In genomic region chr2:100197643-100198153, GRCh38 we compare ENCODE assay signal across 9 cellular contexts. TPM values are rescaled to one million over a fixed set of nuclear protein-coding genes. Genes with fewer than 3 reads are reported as not detected.
DNase-seq lines count a peak whose midpoint lies in the region; ATAC-seq, FAIRE-seq and TF ChIP-seq lines count a peak whose summit lies in the region.
"Had no signal": no experiment of that assay in that cellular context is flagged by ENCODE, and none has a peak within 500 bp of the region (broad histone marks: within the 10 kb centered on the region; RNA-seq: fewer than 3 reads in every experiment).

No MANE protein-coding gene starts in this region.

- H3K9me3 ChIP-seq in adipocyte (ENCODE audit: control insufficient read depth, low read length), result no peaks in the 10 kb centered on the region
- no peaks in the 10 kb centered on the region for H3K9me3 ChIP-seq in pancreas
- H3K9me3 ChIP-seq in MG63, result no peaks in the 10 kb centered on the region

- POLR2A ChIA-PET in T-cell (lab: Charles Lee), result no interaction called here

- H3K27me3 ChIP-seq in adipocyte (replicated peaks; ENCODE audit: control insufficient read depth, insufficient read depth, low read length), result no peaks in the 10 kb centered on the region
- H3K27me3 ChIP-seq in pancreas, result no peaks in the 10 kb centered on the region
- no peaks in the 10 kb centered on the region for H3K27me3 ChIP-seq in MG63

- CTCF ChIA-PET in T-cell (lab: Charles Lee), result no interaction called here

- no peaks in the 10 kb centered on the region for H3K9me3 Mint-ChIP-seq in T-cell

- H3K4me1 Mint-ChIP-seq in T-cell, result no peaks in the 10 kb centered on the region

- H3K27ac ChIP-seq in pancreas, result peak overlapping the region in 2 of 4 donors; percentile 18 to 39

- no peak overlapping the region for H3K27ac Mint-ChIP-seq in T-cell

- peak overlapping the region; percentile 84 for H3K9ac ChIP-seq in adipocyte (ENCODE audit: low read length)

- H3K27me3 Mint-ChIP-seq in T-cell, result no peaks in the 10 kb centered on the region

- H3K4me3 ChIP-seq in adipocyte (ENCODE audit: low read length) (peak overlapping the region; percentile 25), pancreas (no peak overlapping the region), MG63 (no peak overlapping the region)

- WGBS in pancreas, 2 donors, result 51 to 58% methylated on average over 8 of the region's 8 CpGs

- H3K36me3 ChIP-seq in adipocyte (ENCODE audit: control insufficient read depth, insufficient read depth, low read length, severe bottlenecking) (no peaks in the 10 kb centered on the region), pancreas (no peaks in the 10 kb centered on the region), MG63 (no peaks in the 10 kb centered on the region)

- ATAC-seq in pancreas (peak in 3 of 4 donors; percentile 81 to 86 (median 84)), HG02973 (IDR thresholded peaks at IDR 0.05; ENCODE audit: unreplicated experiment) (no peak), T-cell (replicated peaks in 1 of 4) (no peak)

- DNase-seq in Ammon's horn (ENCODE audit: low spot score), result peak; percentile 62
- DNase-seq in adipocyte (ENCODE audit: low read depth), result peak; percentile 77
- peak; percentile 85 for DNase-seq in cardiac septum (ENCODE audit: low spot score)
- DNase-seq in pancreas, result peak in 5 of 6 donors; percentile 9 to 65 (median 28)
- no peak for DNase-seq in NCI-H2081 treated with DMSO at 0.1 percent for 48 hours (lab: John Stamatoyannopoulos, UW)
- no peak for DNase-seq in MG63
- no peak for DNase-seq in T-cell
- DNase-seq: DND-41 had no signal

- no peak for FAIRE-seq in pancreas (lab: Jason Lieb, UNC)

- no peak overlapping the region for H3K4me3 Mint-ChIP-seq in T-cell

- H3K4me1 ChIP-seq in adipocyte (ENCODE audit: control insufficient read depth, insufficient read depth, low read length) (peaks cover 44% of the 10 kb centered on the region), pancreas (no peaks in the 10 kb centered on the region)

- no peak for TF ChIP-seq CTCF in pancreas (IDR thresholded peaks at IDR 0.05)

- intact Hi-C loops in cardiac septum (cut with DNase I), result no loop called here
- intact Hi-C loops in pancreas (cut with DNase I), result no loop called here

- no peaks in the 10 kb centered on the region for H3K36me3 Mint-ChIP-seq in T-cell

RNA-seq across cellular contexts. Expression of gene AFF3, which starts 55.3 kb away (rescaled TPM):
- total RNA-seq in cardiac septum, result 6.7 TPM
- total RNA-seq in pancreas, result 1 to 10 TPM in 2 of 6 donors, under 1 TPM in 4; 0.19 to 1.1 (median 0.64) TPM
- under 1 TPM; 0.19 to 0.26 TPM for polyA plus RNA-seq in pancreas
- 1.9 and 6.1 TPM in 2 replicates for total RNA-seq in MG63 (2014; rRNA removed; shearing (Covaris generic); ENCODE audit: low replicate concordance)
- 10 to 100 TPM in 4 of 5 donors, 1 to 10 TPM in 1; 9.9 to 23.5 (median 11.5) TPM for total RNA-seq in T-cell

Comparison
In these comparisons a context has a peak if more than half of its experiments do, and no peak if none do; other contexts are left out.
1. DNase-seq: peak in Ammon's horn (single experiment), adipocyte (single experiment), cardiac septum (single experiment) and pancreas (5 of 6); none in NCI-H2081 treated with DMSO at 0.1 percent for 48 hours (single experiment), MG63 (single experiment) and T-cell (0 of 34).
2. ATAC-seq: peak in pancreas (3 of 4); none in HG02973 (single experiment) and T-cell (0 of 4).